ENCODE assay signal across 8 cellular contexts in the genomic region with DNA sequence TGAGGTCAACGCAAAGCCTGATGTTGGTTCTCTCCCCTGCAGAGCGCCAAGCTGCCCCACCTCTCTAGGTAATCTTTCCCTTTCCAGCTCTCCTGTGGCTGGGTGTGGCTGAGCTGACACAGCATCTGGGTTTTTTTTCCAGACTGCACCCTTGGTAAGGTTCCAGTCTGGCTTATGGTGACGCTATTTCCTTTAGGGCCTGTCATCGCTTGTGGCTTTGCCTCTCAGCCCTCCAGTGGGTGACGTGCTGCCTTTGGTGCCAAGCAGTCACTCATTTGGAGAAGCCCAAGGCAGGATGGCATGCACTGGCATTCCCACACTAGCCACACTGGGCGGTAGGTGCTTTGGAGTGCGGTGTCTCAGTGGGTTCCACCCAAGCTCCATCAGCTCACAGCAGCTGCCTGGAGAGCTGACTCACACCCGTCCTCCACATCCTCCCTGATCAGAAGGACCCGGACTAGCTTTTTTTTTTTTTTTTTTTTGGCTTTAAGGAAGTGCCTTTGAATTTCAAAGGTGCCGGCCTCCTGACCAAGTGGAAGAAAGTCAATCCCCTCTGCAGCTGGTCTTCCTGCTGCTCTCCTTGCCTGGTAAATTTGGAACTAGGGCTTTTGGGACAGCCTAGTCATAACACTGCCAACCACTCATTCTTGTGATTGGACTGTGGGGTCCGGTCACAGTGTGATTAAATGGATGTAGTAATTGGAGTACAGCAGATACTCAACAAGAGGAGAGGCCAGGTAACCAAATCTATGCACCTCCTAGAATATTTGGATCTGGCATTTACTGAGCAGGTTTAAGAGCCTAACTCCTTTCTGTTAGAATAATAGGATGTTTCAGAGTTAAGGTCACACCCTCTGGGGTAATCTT.
DNase-seq lines count a peak whose midpoint lies in the region; ATAC-seq and TF ChIP-seq lines count a peak whose summit lies in the region.

No MANE protein-coding gene starts in this region.

- no peak overlapping the region for H2BK5ac ChIP-seq in mesendoderm (ENCODE audit: low read length)

- H3K36me3 Mint-ChIP-seq in MCF 10A (ENCODE audit: insufficient read depth, unreplicated experiment) = no peaks in the 10 kb centered on the region

- H4K8ac ChIP-seq in mesendoderm (ENCODE audit: low read depth, low read length) = no peak overlapping the region

- no peak overlapping the region for H3K27ac ChIP-seq in breast epithelium
- H3K27ac ChIP-seq in left lung = no peak overlapping the region
- no peak overlapping the region for H3K27ac ChIP-seq in upper lobe of right lung
- no peak overlapping the region for H3K27ac ChIP-seq in mesendoderm (ENCODE audit: low read depth, low read length)

- H3K23ac ChIP-seq in mesendoderm (ENCODE audit: low read length) = no peak overlapping the region

- DNase-seq in MCF 10A (ENCODE audit: unreplicated experiment) = peak; percentile 97
- DNase-seq in breast epithelium (ENCODE audit: low spot score in 2 of 2) = no peak
- peak; percentile 10 for DNase-seq in activated T-helper 1 cell treated with Interleukin-2 at 50 U/mL for 16 hours (ENCODE audit: low read depth)
- peak in 1 of 2 donors; percentile 62 for DNase-seq in left lung
- no peak for DNase-seq in upper lobe of right lung
- DNase-seq in SIG-M5 treated with dmso at 0.1 percent for 504 hours (lab: John Stamatoyannopoulos, UW; ENCODE audit: unreplicated experiment) = no peak
- no peak for DNase-seq in mesendoderm

- intact Hi-C loops in MCF 10A (cut with micrococcal nuclease) = loop anchor here (1.0 to 5.0 kb wide), 3 partner anchors 461 to 1171 kb away; no protein-coding TSS in a partner anchor
- intact Hi-C loops in breast epithelium (cut with DNase I; ENCODE audit: low total_unique reads) = no loop called here
- intact Hi-C loops in left lung (cut with DNase I) = no loop called here
- intact Hi-C loops in upper lobe of right lung (cut with DNase I) = no loop called here

- no peak overlapping the region for H3K4me2 ChIP-seq in mesendoderm (ENCODE audit: low read length)

- peak overlapping the region; percentile 64 for H3K27ac Mint-ChIP-seq in MCF 10A (ENCODE audit: low read depth, unreplicated experiment)

- H3K27me3 ChIP-seq in breast epithelium (no peaks in the 10 kb centered on the region), left lung (no peaks in the 10 kb centered on the region), upper lobe of right lung (no peaks in the 10 kb centered on the region), mesendoderm (ENCODE audit: insufficient read depth, low read length, poor library complexity) (no peaks in the 10 kb centered on the region)

- H3K36me3 ChIP-seq in breast epithelium (no peaks in the 10 kb centered on the region), left lung (no peaks in the 10 kb centered on the region), upper lobe of right lung (no peaks in the 10 kb centered on the region), mesendoderm (ENCODE audit: control insufficient read depth, insufficient read depth, low read length) (no peaks in the 10 kb centered on the region)

- H3K79me1 ChIP-seq in mesendoderm (ENCODE audit: low read length) = no peaks in the 10 kb centered on the region

- H2BK120ac ChIP-seq in mesendoderm (ENCODE audit: low read depth, low read length) = no peak overlapping the region

- CTCF ChIA-PET in MCF 10A (lab: Yijun Ruan, JAX) = interaction anchor here (0.6 kb wide), 1 partner anchor 360 kb away, joined by 3 read pairs; no protein-coding TSS in a partner anchor

- BruUV-seq in MCF 10A (replicated peaks; lab: Mats Ljungman, UMichigan) = TSS peak; percentile 74

- no peaks in the 10 kb centered on the region for H3K27me3 Mint-ChIP-seq in MCF 10A (ENCODE audit: insufficient read depth, unreplicated experiment)

- TF ChIP-seq CTCF in MCF 10A (IDR thresholded peaks at IDR 0.05; ENCODE audit: unreplicated experiment) (no peak), breast epithelium (IDR thresholded peaks at IDR 0.05) (no peak), left lung (IDR thresholded peaks at IDR 0.05) (no peak), upper lobe of right lung (IDR thresholded peaks at IDR 0.05) (no peak)

- TF ChIP-seq POLR2A in breast epithelium (IDR thresholded peaks at IDR 0.05) = no peak

- no peak overlapping the region for H2AK5ac ChIP-seq in mesendoderm (ENCODE audit: low read length)

- no peak overlapping the region for H3K4me3 Mint-ChIP-seq in MCF 10A (ENCODE audit: unreplicated experiment)

- H4K5ac ChIP-seq in mesendoderm (ENCODE audit: low read length) = no peak overlapping the region

- peaks cover 37% of the 10 kb centered on the region for H3K4me1 Mint-ChIP-seq in MCF 10A (ENCODE audit: insufficient read depth, unreplicated experiment)

- H3K4ac ChIP-seq in mesendoderm (ENCODE audit: low read depth, low read length) = no peak overlapping the region

- H3K9ac ChIP-seq in mesendoderm (ENCODE audit: low read length) = no peak overlapping the region

- ATAC-seq in left lung (peak; percentile 82), upper lobe of right lung (peak; percentile 56), SK-N-SH treated with all-trans-retinoic acid at 6 μM for 48 hours (no peak)

- no peaks in the 10 kb centered on the region for H3K9me3 Mint-ChIP-seq in MCF 10A (ENCODE audit: unreplicated experiment)

- H2BK15ac ChIP-seq in mesendoderm (replicated peaks; ENCODE audit: low read depth) = no peak overlapping the region

- H3K4me1 ChIP-seq in breast epithelium (peaks cover 0 to 3% of the 10 kb centered on the region in 2 donors), left lung (peaks cover 4 to 31% of the 10 kb centered on the region in 2 donors), upper lobe of right lung (peaks cover 17% of the 10 kb centered on the region), mesendoderm (ENCODE audit: control insufficient read depth, low read depth, low read length) (no peaks in the 10 kb centered on the region)

- POLR2A ChIA-PET in MCF 10A (lab: Yijun Ruan, JAX) = interaction anchor here (0.5 to 1.2 kb wide), 5 partner anchors 12 to 974 kb away, joined by 3 read pairs; a partner anchor contains a TSS

- no peak overlapping the region for H3K56ac ChIP-seq in mesendoderm (ENCODE audit: low read length)

- H3K9me3 ChIP-seq in breast epithelium (peaks cover 0 to 5% of the 10 kb centered on the region in 2 donors), left lung (no peaks in the 10 kb centered on the region), upper lobe of right lung (no peaks in the 10 kb centered on the region)

- H3K4me3 ChIP-seq in breast epithelium (no peak overlapping the region), left lung (no peak overlapping the region), upper lobe of right lung (no peak overlapping the region), mesendoderm (ENCODE audit: low read length) (no peak overlapping the region)

- H3K18ac ChIP-seq in mesendoderm (ENCODE audit: low read length) = no peak overlapping the region

- WGBS in mesendoderm (ENCODE audit: extremely low coverage, insufficient coverage, low lambda C conversion rate) = no CpG with 5 or more reads among the region's 11 CpGs

- no peaks in the 10 kb centered on the region for H3K79me2 ChIP-seq in mesendoderm (ENCODE audit: control insufficient read depth, insufficient read depth, low read length)

TF ChIP-seq in SK-N-SH treated with all-trans-retinoic acid at 6 μM for 48 hours, 23 proteins besides CTCF, POLR2A, EP300 and RAD21:
- TF ChIP-seq OSR1 (CRISPR knock-in tag; IDR thresholded peaks at IDR 0.05) (no peak), ZFP30 (CRISPR knock-in tag; IDR thresholded peaks at IDR 0.05) (no peak), ESRRG (CRISPR knock-in tag; IDR thresholded peaks at IDR 0.05) (no peak), GLIS3 (CRISPR knock-in tag; IDR thresholded peaks at IDR 0.05) (no peak), ZFP3 (CRISPR knock-in tag; IDR thresholded peaks at IDR 0.05) (no peak), ZC3H10 (CRISPR knock-in tag; IDR thresholded peaks at IDR 0.05) (no peak)
- TF ChIP-seq, protein P1, sequence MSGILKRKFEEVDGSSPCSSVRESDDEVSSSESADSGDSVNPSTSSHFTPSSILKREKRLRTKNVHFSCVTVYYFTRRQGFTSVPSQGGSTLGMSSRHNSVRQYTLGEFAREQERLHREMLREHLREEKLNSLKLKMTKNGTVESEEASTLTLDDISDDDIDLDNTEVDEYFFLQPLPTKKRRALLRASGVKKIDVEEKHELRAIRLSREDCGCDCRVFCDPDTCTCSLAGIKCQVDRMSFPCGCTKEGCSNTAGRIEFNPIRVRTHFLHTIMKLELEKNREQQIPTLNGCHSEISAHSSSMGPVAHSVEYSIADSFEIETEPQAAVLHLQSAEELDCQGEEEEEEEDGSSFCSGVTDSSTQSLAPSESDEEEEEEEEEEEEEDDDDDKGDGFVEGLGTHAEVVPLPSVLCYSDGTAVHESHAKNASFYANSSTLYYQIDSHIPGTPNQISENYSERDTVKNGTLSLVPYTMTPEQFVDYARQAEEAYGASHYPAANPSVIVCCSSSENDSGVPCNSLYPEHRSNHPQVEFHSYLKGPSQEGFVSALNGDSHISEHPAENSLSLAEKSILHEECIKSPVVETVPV (CRISPR knock-in tag; IDR thresholded peaks at IDR 0.05) = no peak

Comparison
In these comparisons a context has a peak if more than half of its experiments do, and no peak if none do; other contexts are left out.
1. DNase-seq: peak in MCF 10A (single experiment) and activated T-helper 1 cell treated with Interleukin-2 at 50 U/mL for 16 hours (single experiment); none in breast epithelium (0 of 2), upper lobe of right lung (single experiment), SIG-M5 treated with dmso at 0.1 percent for 504 hours (single experiment) and mesendoderm (single experiment).